ENCODE assay signal across 8 cellular contexts in the genomic region with DNA sequence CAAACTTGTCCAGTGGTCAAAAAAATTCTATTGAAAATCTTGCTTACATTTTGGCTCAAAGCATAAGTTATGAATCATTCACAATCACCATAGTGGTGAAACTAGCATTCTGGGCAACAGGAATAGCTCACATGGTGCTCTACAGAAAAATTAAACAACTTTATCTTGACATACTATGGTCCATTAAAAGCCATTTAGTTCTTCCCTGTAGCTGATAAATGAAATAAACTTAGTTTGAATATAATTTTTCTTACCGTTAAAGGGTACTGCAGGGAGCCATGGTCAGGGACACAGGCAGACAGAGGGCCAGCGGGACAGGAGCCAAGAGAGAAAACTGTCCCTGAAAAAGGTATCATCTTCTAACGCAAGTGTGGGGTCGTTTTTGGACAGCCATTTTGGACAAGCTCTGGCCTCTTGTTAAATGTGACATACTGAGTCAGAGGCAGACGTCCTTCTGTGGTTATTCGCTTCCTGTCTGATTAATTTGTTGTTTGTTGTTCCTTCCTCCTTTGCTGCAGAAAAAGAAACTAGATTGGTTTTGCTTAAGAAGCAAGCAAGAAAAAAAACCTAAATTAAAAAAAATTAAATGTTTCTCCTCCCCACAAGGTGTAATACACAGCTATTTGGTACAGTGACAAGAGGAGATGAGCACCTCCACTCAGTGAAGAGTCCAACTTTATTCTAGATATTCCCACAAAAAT. TPM values are rescaled to one million over a fixed set of nuclear protein-coding genes. Genes with fewer than 3 reads are reported as not detected.
DNase-seq lines count a peak whose midpoint lies in the region; ATAC-seq and TF ChIP-seq lines count a peak whose summit lies in the region.

WIPF1 (minus strand) TSS at position 458 of the 701 bp plus-strand sequence. CDS start 12,231 bp downstream, outside the sequence.

- no peaks in the 10 kb centered on the region for H3K27me3 Mint-ChIP-seq in T-helper 1 cell treated with Interleukin-12 subunit alpha and Interleukin-12 subunit beta and Interleukin-4 antibody, amounts not matched to agents 30 μg/mL and 1 μg/mL, for 36 hours (ENCODE audit: low read depth)

- H3K4me3 ChIP-seq in colonic mucosa = peak within 1 kb of the TSS; percentile 16
- H3K4me3 ChIP-seq in muscle layer of colon (ENCODE audit: low read depth in 1 of 2, low read length in 2 of 2) = no peak within 1 kb of the TSS

- ATAC-seq in GM18909 (IDR thresholded peaks at IDR 0.05; ENCODE audit: poor library complexity, unreplicated experiment) (peak; percentile 52), HG03135 (IDR thresholded peaks at IDR 0.05; ENCODE audit: unreplicated experiment) (peak; percentile 50)

- intact Hi-C loops in colonic mucosa (cut with DNase I) = no loop called here

- H3K4me1 Mint-ChIP-seq in T-helper 1 cell treated with Interleukin-12 subunit alpha and Interleukin-12 subunit beta and Interleukin-4 antibody, amounts not matched to agents 30 μg/mL and 1 μg/mL, for 36 hours (ENCODE audit: low read depth) = peaks cover 55% of the 10 kb centered on the region

- H3K4me3 Mint-ChIP-seq in T-helper 1 cell treated with Interleukin-12 subunit alpha and Interleukin-12 subunit beta and Interleukin-4 antibody, amounts not matched to agents 30 μg/mL and 1 μg/mL, for 36 hours = peak within 1 kb of the TSS; percentile 92

- H3K9ac ChIP-seq in colonic mucosa (ENCODE audit: low read depth in 2 of 2, low read length in 2 of 2) (peak within 1 kb of the TSS; percentile 13 to 47), muscle layer of colon (ENCODE audit: low read length) (no peak within 1 kb of the TSS)

- H3K36me3 Mint-ChIP-seq in T-helper 1 cell treated with Interleukin-12 subunit alpha and Interleukin-12 subunit beta and Interleukin-4 antibody, amounts not matched to agents 30 μg/mL and 1 μg/mL, for 36 hours (ENCODE audit: low read depth) = peaks cover 58% of the 10 kb centered on the region

- no peaks in the 10 kb centered on the region for H3K27me3 ChIP-seq in colonic mucosa
- H3K27me3 ChIP-seq in muscle layer of colon (ENCODE audit: control insufficient read depth in 1 of 2, insufficient read depth in 2 of 2, low read length in 2 of 2) = no peaks in the 10 kb centered on the region

- H3K9me3 ChIP-seq in colonic mucosa (no peaks in the 10 kb centered on the region), muscle layer of colon (ENCODE audit: low read length) (no peaks in the 10 kb centered on the region)

- H3K9me3 Mint-ChIP-seq in T-helper 1 cell treated with Interleukin-12 subunit alpha and Interleukin-12 subunit beta and Interleukin-4 antibody, amounts not matched to agents 30 μg/mL and 1 μg/mL, for 36 hours = no peaks in the 10 kb centered on the region

- DNase-seq in A172 (ENCODE audit: low spot score) (peak; percentile 84), colonic mucosa (peak; percentile 53), HUDEP-2 (lab: John Stamatoyannopoulos, UW; ENCODE audit: unreplicated experiment in 76 of 76) (no peak), NCI-H774 (lab: John Stamatoyannopoulos, UW) (no peak)

- H3K27ac ChIP-seq in colonic mucosa (peak within 1 kb of the TSS; percentile 75), muscle layer of colon (ENCODE audit: low read depth, low read length) (peak within 1 kb of the TSS; percentile 49)

- H3K36me3 ChIP-seq in colonic mucosa = no peaks in the 10 kb centered on the region
- no peaks in the 10 kb centered on the region for H3K36me3 ChIP-seq in muscle layer of colon (ENCODE audit: insufficient read depth, low read length)

- H3K4me1 ChIP-seq in colonic mucosa = no peaks in the 10 kb centered on the region
- H3K4me1 ChIP-seq in muscle layer of colon (ENCODE audit: insufficient read depth, low read length) = peaks cover 56% of the 10 kb centered on the region

- no peak for TF ChIP-seq CTCF in colonic mucosa (IDR thresholded peaks at IDR 0.05)

- peak within 1 kb of the TSS; percentile 91 for H3K27ac Mint-ChIP-seq in T-helper 1 cell treated with Interleukin-12 subunit alpha and Interleukin-12 subunit beta and Interleukin-4 antibody, amounts not matched to agents 30 μg/mL and 1 μg/mL, for 36 hours

RNA-seq across cellular contexts. Expression of gene WIPF1, which starts in this region (rescaled TPM):
- total RNA-seq in A172 (2014; rRNA removed; shearing (Covaris generic)) = 8.1 and 8.6 TPM in 2 replicates
- total RNA-seq in colonic mucosa = 10 to 100 TPM in 1 of 2 donors, 1 to 10 TPM in 1; 6.7 to 21.4 TPM

Comparison
In these comparisons a context has a peak if more than half of its experiments do, and no peak if none do; other contexts are left out.
1. DNase-seq: peak in A172 (single experiment) and colonic mucosa (single experiment); none in HUDEP-2 (0 of 76) and NCI-H774 (single experiment).